Comparison of ENCODE assay signal across 8 cellular contexts in genomic region chr1:153352523-153352922, GRCh38. TPM values are rescaled to one million over a fixed set of nuclear protein-coding genes. Genes with fewer than 3 reads are reported as not detected.
DNase-seq lines count a peak whose midpoint lies in the region; ATAC-seq and TF ChIP-seq lines count a peak whose summit lies in the region.

No MANE protein-coding gene starts in this region.

- H3K4me3 Mint-ChIP-seq in Calu3 (ENCODE audit: low read depth, unreplicated experiment) = no peak overlapping the region
- H3K4me3 Mint-ChIP-seq in activated CD4-positive, alpha-beta memory T cell treated with anti-CD3 and anti-CD28 coated beads for 36 hours = no peak overlapping the region
- no peak overlapping the region for H3K4me3 Mint-ChIP-seq in memory B cell

- POLR2A ChIA-PET in activated CD4-positive, alpha-beta memory T cell treated with anti-CD3 and anti-CD28 coated beads for 36 hours (lab: Charles Lee) = no interaction called here

- H3K9me3 Mint-ChIP-seq in Calu3 (ENCODE audit: low read depth, unreplicated experiment) = no peaks in the 10 kb centered on the region
- no peaks in the 10 kb centered on the region for H3K9me3 Mint-ChIP-seq in activated CD4-positive, alpha-beta memory T cell treated with anti-CD3 and anti-CD28 coated beads for 36 hours
- H3K9me3 Mint-ChIP-seq in memory B cell = no peaks in the 10 kb centered on the region

- intact Hi-C loops in Calu3 (cut with micrococcal nuclease; ENCODE audit: unreplicated experiment) = loop anchor here (1.0 to 10.0 kb wide), 3 partner anchors 143 to 632 kb away; partner anchors contain the start of genes RAB13 and S100A2
- intact Hi-C loops in activated CD4-positive, alpha-beta memory T cell treated with anti-CD3 and anti-CD28 coated beads for 36 hours (cut with micrococcal nuclease) = loop anchor here (1.0 kb wide), 2 partner anchors 52 to 143 kb away; no protein-coding TSS in a partner anchor

- DNase-seq in Calu3 (peak; percentile 73), HK-2 (ENCODE audit: unreplicated experiment) (peak; percentile 50), NCI-H82 (lab: John Stamatoyannopoulos, UW) (peak; percentile 92), memory B cell (ENCODE audit: low spot score in 2 of 2) (peak; percentile 38 to 55)
- DNase-seq in activated CD4-positive, alpha-beta memory T cell treated with anti-CD3 and anti-CD28 coated beads for 36 hours = peak; percentile 75
- DNase-seq in effector CD4-positive, alpha-beta T cell = peak; percentile 51
- DNase-seq in stimulated activated CD8-positive, alpha-beta memory T cell treated with anti-CD3 and anti-CD28 coated beads, Interleukin-2, amount 100 ng/mL, for 1 hour (ENCODE audit: low read depth in 2 of 2) = peak; percentile 19 to 41

- peak; percentile 93 for TF ChIP-seq CTCF in Calu3 (IDR thresholded peaks at IDR 0.05; ENCODE audit: unreplicated experiment)

- no peak overlapping the region for H3K27ac Mint-ChIP-seq in Calu3 (ENCODE audit: unreplicated experiment)
- no peak overlapping the region for H3K27ac Mint-ChIP-seq in activated CD4-positive, alpha-beta memory T cell treated with anti-CD3 and anti-CD28 coated beads for 36 hours
- no peak overlapping the region for H3K27ac Mint-ChIP-seq in memory B cell

- ATAC-seq in memory B cell (ENCODE audit: low read depth) (peak; percentile 74), GM18907 (IDR thresholded peaks at IDR 0.05; ENCODE audit: unreplicated experiment) (no peak)

- H3K27me3 Mint-ChIP-seq in Calu3 (ENCODE audit: unreplicated experiment) = peaks cover 65% of the 10 kb centered on the region
- peaks cover 7% of the 10 kb centered on the region for H3K27me3 Mint-ChIP-seq in activated CD4-positive, alpha-beta memory T cell treated with anti-CD3 and anti-CD28 coated beads for 36 hours
- H3K27me3 Mint-ChIP-seq in memory B cell = peaks cover 19% of the 10 kb centered on the region

- H3K4me1 Mint-ChIP-seq in Calu3 (ENCODE audit: low read depth, unreplicated experiment) (peaks cover 26% of the 10 kb centered on the region), memory B cell (peaks cover 8% of the 10 kb centered on the region)
- H3K4me1 Mint-ChIP-seq in activated CD4-positive, alpha-beta memory T cell treated with anti-CD3 and anti-CD28 coated beads for 36 hours (ENCODE audit: low read depth) = peaks cover 6% of the 10 kb centered on the region

- H3K36me3 Mint-ChIP-seq in Calu3 (ENCODE audit: insufficient read depth, unreplicated experiment) (no peaks in the 10 kb centered on the region), memory B cell (no peaks in the 10 kb centered on the region)
- no peaks in the 10 kb centered on the region for H3K36me3 Mint-ChIP-seq in activated CD4-positive, alpha-beta memory T cell treated with anti-CD3 and anti-CD28 coated beads for 36 hours

- BruUV-seq in Calu3 (replicated peaks; lab: Mats Ljungman, UMichigan) = no TSS peak

- CTCF ChIA-PET in Calu3 (lab: Charles Lee) = interaction anchor here (0.9 to 4.7 kb wide), 4 partner anchors 9 to 142 kb away, joined by 4 to 58 read pairs (median 6); no protein-coding TSS in a partner anchor
- CTCF ChIA-PET in activated CD4-positive, alpha-beta memory T cell treated with anti-CD3 and anti-CD28 coated beads for 36 hours (lab: Charles Lee) = interaction anchor here (0.6 to 8.2 kb wide), 23 partner anchors 9 to 220 kb away, joined by 3 to 186 read pairs (median 3); no protein-coding TSS in a partner anchor

RNA-seq across cellular contexts. Expression of gene PGLYRP4, which starts 3.9 kb away (rescaled TPM):
- total RNA-seq in Calu3 (2022) = 0.38 TPM in 1 of 2 replicates, not detected in the other
- not detected for total RNA-seq in activated CD4-positive, alpha-beta memory T cell treated with anti-CD3 and anti-CD28 coated beads for 36 hours

RNA-seq across cellular contexts. Expression of gene S100A9, which starts 5.1 kb away (rescaled TPM):
- 5.0 and 10.6 TPM in 2 replicates for total RNA-seq in Calu3 (2022)
- total RNA-seq in activated CD4-positive, alpha-beta memory T cell treated with anti-CD3 and anti-CD28 coated beads for 36 hours = not detected

RNA-seq across cellular contexts. Expression of gene S100A12, which starts 22.9 kb away (rescaled TPM):
- not detected in 2 replicates for total RNA-seq in Calu3 (2022)
- total RNA-seq in activated CD4-positive, alpha-beta memory T cell treated with anti-CD3 and anti-CD28 coated beads for 36 hours = not detected

RNA-seq across cellular contexts. Expression of gene S100A8, which starts 38.4 kb away (rescaled TPM):
- total RNA-seq in Calu3 (2022) = not detected in 2 replicates
- not detected for total RNA-seq in activated CD4-positive, alpha-beta memory T cell treated with anti-CD3 and anti-CD28 coated beads for 36 hours

RNA-seq across cellular contexts. Expression of gene PGLYRP3, which starts 39.8 kb away (rescaled TPM):
- total RNA-seq in Calu3 (2022) = not detected in 2 replicates
- total RNA-seq in activated CD4-positive, alpha-beta memory T cell treated with anti-CD3 and anti-CD28 coated beads for 36 hours = not detected

Comparison
In these comparisons a context has a peak if more than half of its experiments do, and no peak if none do; other contexts are left out.
1. DNase-seq: peak in every context shown above with its lines; median percentile 92 in NCI-H82; 75 in activated CD4-positive, alpha-beta memory T cell treated with anti-CD3 and anti-CD28 coated beads for 36 hours; 73 in Calu3; 51 in effector CD4-positive, alpha-beta T cell; 50 in HK-2; 46 in memory B cell; 30 in stimulated activated CD8-positive, alpha-beta memory T cell treated with anti-CD3 and anti-CD28 coated beads, Interleukin-2, amount 100 ng/mL, for 1 hour.